ENCODE assay signal across 8 cellular contexts in the genomic region with DNA sequence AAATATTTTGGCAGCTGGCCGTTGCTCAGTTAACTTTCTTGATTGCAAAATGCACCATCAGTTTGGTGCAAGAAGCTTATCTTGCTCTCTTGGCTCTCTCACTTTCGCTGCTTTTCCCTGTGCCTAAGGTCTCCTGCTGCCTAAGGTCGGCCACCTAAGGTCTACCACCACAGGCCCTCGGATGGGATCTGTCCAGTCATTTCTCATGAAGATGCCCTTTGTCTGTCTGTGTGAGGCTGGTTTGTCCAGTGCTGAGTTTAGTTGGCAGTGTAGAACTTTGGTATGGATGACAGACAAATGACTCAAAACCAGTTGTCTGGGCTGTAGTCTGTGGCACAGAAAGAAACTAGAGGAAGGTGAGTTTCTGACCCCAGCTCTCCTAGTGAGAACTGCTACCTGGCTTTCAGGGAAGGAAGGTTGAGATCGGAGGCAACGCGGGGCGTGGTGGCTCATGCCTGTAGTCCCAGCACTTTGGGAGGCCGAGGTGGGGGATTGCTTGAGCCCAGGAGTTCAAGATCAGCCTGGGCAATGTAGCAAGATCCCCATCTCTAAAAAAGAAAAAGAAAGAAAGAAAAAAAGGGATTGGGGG. TPM values are rescaled to one million over a fixed set of nuclear protein-coding genes. Genes with fewer than 3 reads are reported as not detected.
DNase-seq lines count a peak whose midpoint lies in the region; ATAC-seq and TF ChIP-seq lines count a peak whose summit lies in the region.

No MANE protein-coding gene starts in this region.

- ATAC-seq in omental fat pad (ENCODE audit: low FRiP score) (peak; percentile 1), GM19023 (IDR thresholded peaks at IDR 0.05; ENCODE audit: unreplicated experiment) (no peak)

- H3K4me3 ChIP-seq in GM06990 (replicated peaks; ENCODE audit: low read depth, low read length), result peak overlapping the region; percentile 16
- peak overlapping the region; percentile 68 for H3K4me3 ChIP-seq in SJCRH30

- H3K27me3 ChIP-seq in GM06990 (replicated peaks; ENCODE audit: control insufficient read depth, insufficient read depth, low read length) (no peaks in the 10 kb centered on the region), SJCRH30 (no peaks in the 10 kb centered on the region)

- DNase-seq in GM06990 (ENCODE audit: extremely low read depth, insufficient read length), result no peak
- no peak for DNase-seq in SJCRH30
- no peak for DNase-seq in epithelial cell of prostate (ENCODE audit: low read depth, low spot score)
- no peak for DNase-seq in omental fat pad (ENCODE audit: low spot score)
- no peak for DNase-seq in D341Med (ENCODE audit: low spot score)
- DNase-seq in A172 (ENCODE audit: low spot score), result no peak
- DNase-seq in HPDE6-E6E7 (ENCODE audit: extremely low spot score), result no peak

- H3K4me1 ChIP-seq in SJCRH30, result peaks cover 21% of the 10 kb centered on the region

- H3K36me3 ChIP-seq in GM06990 (ENCODE audit: control insufficient read depth, insufficient read depth, low read length) (no peaks in the 10 kb centered on the region), SJCRH30 (peaks cover 17% of the 10 kb centered on the region)

- H3K9me3 ChIP-seq in SJCRH30 (replicated peaks), result no peaks in the 10 kb centered on the region

- TF ChIP-seq CTCF in GM06990 (IDR thresholded peaks at IDR 0.05; ENCODE audit: insufficient read depth, low read length, poor library complexity, severe bottlenecking), result no peak
- no peak for TF ChIP-seq CTCF in omental fat pad (IDR thresholded peaks at IDR 0.05)

- peak overlapping the region; percentile 89 for H3K27ac ChIP-seq in SJCRH30
- H3K27ac ChIP-seq in epithelial cell of prostate, result peak overlapping the region; percentile 88

RNA-seq across cellular contexts. Expression of a gene that starts 2.6 kb away (rescaled TPM):
- 21.1 and 23.2 TPM in 2 replicates for total RNA-seq in SJCRH30 (2014; rRNA removed; shearing (Covaris generic))
- total RNA-seq in omental fat pad, result 10 to 100 TPM; 17.4 to 49.6 (median 32.6) TPM
- 5.4 and 10.1 TPM in 2 replicates for total RNA-seq in A172 (2014; rRNA removed; shearing (Covaris generic))

RNA-seq across cellular contexts. Expression of a gene that starts 59.5 kb away (rescaled TPM):
- 11.1 and 14.4 TPM in 2 replicates for total RNA-seq in SJCRH30 (2014; rRNA removed; shearing (Covaris generic))
- 1 to 10 TPM; 2.8 to 4.9 (median 3.4) TPM for total RNA-seq in omental fat pad
- total RNA-seq in A172 (2014; rRNA removed; shearing (Covaris generic)), result 6.9 and 7.6 TPM in 2 replicates
